ENCODE assay signal across 8 cellular contexts in genomic region chr3:118501152-118501551, GRCh38.
DNase-seq lines count a peak whose midpoint lies in the region; ATAC-seq lines count a peak whose summit lies in the region.

No MANE protein-coding gene starts in this region.

- H3K27me3 Mint-ChIP-seq in activated T-cell treated with anti-CD3 and anti-CD28 coated beads, Interleukin-2, amount 50 U/mL, for 72 hours (ENCODE audit: low read depth) = no peaks in the 10 kb centered on the region

- H3K4me3 Mint-ChIP-seq in activated T-cell treated with anti-CD3 and anti-CD28 coated beads, Interleukin-2, amount 50 U/mL, for 72 hours = no peak overlapping the region

- DNase-seq in 8988T = peak; percentile 18
- DNase-seq in HuH-7 (ENCODE audit: low spot score) = peak; percentile 4
- peak; percentile 21 for DNase-seq in UCSD-AML1 (lab: John Stamatoyannopoulos, UW; ENCODE audit: unreplicated experiment)
- peak; percentile 49 for DNase-seq in left lobe of liver (ENCODE audit: low spot score)
- no peak for DNase-seq in effector memory CD4-positive, alpha-beta T cell
- DNase-seq in activated T-cell treated with anti-CD3 and anti-CD28 coated beads, Interleukin-2, amount 50 U/mL, for 72 hours = no peak
- DNase-seq in HCEC 1CT = no peak

- no peak overlapping the region for H3K27ac ChIP-seq in effector memory CD4-positive, alpha-beta T cell (ENCODE audit: insufficient read depth, low read length, poor library complexity, severe bottlenecking)

- H3K27ac Mint-ChIP-seq in activated T-cell treated with anti-CD3 and anti-CD28 coated beads, Interleukin-2, amount 50 U/mL, for 72 hours = no peak overlapping the region

- H3K36me3 Mint-ChIP-seq in activated T-cell treated with anti-CD3 and anti-CD28 coated beads, Interleukin-2, amount 50 U/mL, for 72 hours (ENCODE audit: insufficient read depth in 2 of 2) = no peaks in the 10 kb centered on the region

- H3K4me3 ChIP-seq in effector memory CD4-positive, alpha-beta T cell (ENCODE audit: insufficient read depth, low read depth, low read length, poor library complexity, severe bottlenecking) = no peak overlapping the region

- no peaks in the 10 kb centered on the region for H3K4me1 ChIP-seq in effector memory CD4-positive, alpha-beta T cell (ENCODE audit: control insufficient read depth, insufficient read depth, low read length, poor library complexity, severe bottlenecking)

- H3K4me1 Mint-ChIP-seq in activated T-cell treated with anti-CD3 and anti-CD28 coated beads, Interleukin-2, amount 50 U/mL, for 72 hours (ENCODE audit: low read depth) = no peaks in the 10 kb centered on the region

- ATAC-seq in left lobe of liver = peak; percentile 79
- ATAC-seq in activated T-cell treated with anti-CD3 and anti-CD28 coated beads, Interleukin-2, amount 50 U/mL, for 72 hours (replicated peaks in 1 of 2) = no peak
- no peak for ATAC-seq in HG03442 (IDR thresholded peaks at IDR 0.05; ENCODE audit: unreplicated experiment)

- no peaks in the 10 kb centered on the region for H3K36me3 ChIP-seq in effector memory CD4-positive, alpha-beta T cell (ENCODE audit: control insufficient read depth, insufficient read depth, low read length)

- H3K27me3 ChIP-seq in effector memory CD4-positive, alpha-beta T cell (replicated peaks; ENCODE audit: control insufficient read depth, insufficient read depth, low read length, poor library complexity, severe bottlenecking) = no peaks in the 10 kb centered on the region

- H3K9me3 Mint-ChIP-seq in activated T-cell treated with anti-CD3 and anti-CD28 coated beads, Interleukin-2, amount 50 U/mL, for 72 hours = peaks cover 0 to 3% of the 10 kb centered on the region in 2 donors

- H3K9me3 ChIP-seq in effector memory CD4-positive, alpha-beta T cell (ENCODE audit: control insufficient read depth, low read length) = no peaks in the 10 kb centered on the region

Comparison
In these comparisons a context has a peak if more than half of its experiments do, and no peak if none do; other contexts are left out.
1. DNase-seq: peak in 8988T (single experiment), HuH-7 (single experiment), UCSD-AML1 (single experiment) and left lobe of liver (single experiment); none in effector memory CD4-positive, alpha-beta T cell (0 of 3), activated T-cell treated with anti-CD3 and anti-CD28 coated beads, Interleukin-2, amount 50 U/mL, for 72 hours (0 of 2) and HCEC 1CT (single experiment).